In genomic region chr17:27601069-27601974, GRCh38 we compare ENCODE assay signal across 8 cellular contexts. TPM values are rescaled to one million over a fixed set of nuclear protein-coding genes. Genes with fewer than 3 reads are reported as not detected.
DNase-seq lines count a peak whose midpoint lies in the region; ATAC-seq, FAIRE-seq and TF ChIP-seq lines count a peak whose summit lies in the region.

No MANE protein-coding gene starts in this region.

- 70 to 73% methylated on average over 11 of the region's 11 CpGs for WGBS in thyroid gland, 2 donors

- TF ChIP-seq POLR2A in thyroid gland (IDR thresholded peaks at IDR 0.05), result no peak

- ATAC-seq in omental fat pad (ENCODE audit: low FRiP score) (peak; percentile 33), HG02763 (IDR thresholded peaks at IDR 0.05; ENCODE audit: unreplicated experiment) (no peak)

- TF ChIP-seq CTCF in LNCaP clone FGC (IDR thresholded peaks at IDR 0.05; ENCODE audit: control insufficient read depth, extremely low read depth, insufficient read depth), result peak; percentile 90
- TF ChIP-seq CTCF in omental fat pad (IDR thresholded peaks at IDR 0.05), result peak in 1 of 3 donors; percentile 81
- peak; percentile 90 to 94 (median 93) for TF ChIP-seq CTCF in thyroid gland (IDR thresholded peaks at IDR 0.05)

- intact Hi-C loops in thyroid gland (cut with DNase I), result loop anchor here (2.0 to 5.0 kb wide), 3 partner anchors 51 to 364 kb away; no protein-coding TSS in a partner anchor

- DNase-seq in DMS79 (lab: John Stamatoyannopoulos, UW) (peak; percentile 32), LNCaP clone FGC (ENCODE audit: low read depth) (peak; percentile 27), SK-N-DZ (ENCODE audit: low spot score) (peak; percentile 74), frontal cortex (ENCODE audit: low spot score in 2 of 2) (peak; percentile 81 to 82), omental fat pad (ENCODE audit: low spot score) (peak; percentile 100), thyroid gland (peak; percentile 80 to 84)
- DNase-seq in activated naive CD4-positive, alpha-beta T cell (lab: John Stamatoyannopoulos, UW), result peak; percentile 65 to 89 (median 76)

- H3K4me1 ChIP-seq in thyroid gland, result no peaks in the 10 kb centered on the region

- no peak overlapping the region for H3K27ac ChIP-seq in thyroid gland

- peaks cover 22 to 28% of the 10 kb centered on the region in 2 donors for H3K36me3 ChIP-seq in thyroid gland

- no peaks in the 10 kb centered on the region for H3K9me3 ChIP-seq in thyroid gland

- FAIRE-seq in frontal cortex (lab: Jason Lieb, UNC), result no peak

- H3K4me3 ChIP-seq in LNCaP clone FGC (ENCODE audit: low read depth, low read length), result no peak overlapping the region
- no peak overlapping the region for H3K4me3 ChIP-seq in thyroid gland (replicated peaks in 1 of 3)

- no peaks in the 10 kb centered on the region for H3K27me3 ChIP-seq in thyroid gland

RNA-seq across cellular contexts. Expression of gene LGALS9, which starts 29.7 kb away (rescaled TPM):
- polyA plus RNA-seq in SK-N-DZ (2014; cell fraction: cytosol; rRNA removed), result 0.13 TPM in 1 of 2 replicates, not detected in the other
- 0.18 TPM in 1 of 2 replicates, not detected in the other for polyA plus RNA-seq in SK-N-DZ (2014; cell fraction: nucleus; rRNA removed)
- total RNA-seq in frontal cortex, result 0.41 TPM
- total RNA-seq in omental fat pad, result 100 to 1,000 TPM in 1 of 4 donors, 10 to 100 TPM in 3; 36.3 to 172 (median 54.3) TPM
- total RNA-seq in thyroid gland, result 10 to 100 TPM in 3 of 4 donors, 1 to 10 TPM in 1; 8.9 to 36.4 (median 18.0) TPM

Comparison
In these comparisons a context has a peak if more than half of its experiments do, and no peak if none do; other contexts are left out.
1. DNase-seq: peak in every context shown above with its lines; median percentile 100 in omental fat pad; 82 in thyroid gland; 82 in frontal cortex; 76 in activated naive CD4-positive, alpha-beta T cell; 74 in SK-N-DZ; 32 in DMS79; 27 in LNCaP clone FGC.